Comparison of ENCODE assay signal across 21 cellular contexts in genomic region chr16:72887537-72887936, GRCh38.
"Had no signal": no experiment of that assay in that cellular context is flagged by ENCODE, and none has a peak within 500 bp of the region (broad histone marks: within the 10 kb centered on the region; RNA-seq: fewer than 3 reads in every experiment).

No MANE protein-coding gene starts in this region.

- H3K27ac ChIP-seq: dorsolateral prefrontal cortex, esophagus muscularis mucosa, gastrocnemius medialis, pancreas, suprapubic skin, upper lobe of left lung, vagina had no signal

- H3K9me3 ChIP-seq: esophagus muscularis mucosa, gastrocnemius medialis, pancreas, suprapubic skin, thyroid gland, upper lobe of left lung, vagina had no signal

- FAIRE-seq: pancreas had no signal

- H3K4me2 ChIP-seq: smooth muscle cell had no signal

- H3K4me3 Mint-ChIP-seq: naive thymus-derived CD4-positive, alpha-beta T cell; neural crest cell had no signal

- H3K4me3 ChIP-seq: dorsolateral prefrontal cortex, esophagus muscularis mucosa, gastrocnemius medialis, pancreas, smooth muscle cell, suprapubic skin, thyroid gland, upper lobe of left lung, vagina had no signal

- H3K4me1 ChIP-seq: suprapubic skin had no signal

- ATAC-seq: gastrocnemius medialis; left lobe of liver; naive thymus-derived CD4-positive, alpha-beta T cell; pancreas; right cardiac atrium; stimulated activated naive CD8-positive, alpha-beta T cell treated with anti-CD3 and anti-CD28 coated beads, Interleukin-15, Interleukin-2, amounts not matched to agents 100 U/mL and 50 U/mL, for 24 hours had no signal

- H3K27me3 ChIP-seq: dorsolateral prefrontal cortex, esophagus muscularis mucosa, gastrocnemius medialis, pancreas, suprapubic skin, thyroid gland, upper lobe of left lung, vagina had no signal

- H3K27me3 Mint-ChIP-seq: naive thymus-derived CD4-positive, alpha-beta T cell; progenitor cell of endocrine pancreas had no signal

- DNase-seq: cortex of kidney; dorsolateral prefrontal cortex; effector CD8-positive, alpha-beta T cell; gastrocnemius medialis; islet precursor cell; mammary epithelial cell; naive thymus-derived CD4-positive, alpha-beta T cell; occipital lobe; pancreas; right cardiac atrium; stimulated activated CD4-positive, alpha-beta T cell treated with anti-CD3 and anti-CD28 coated beads, Interleukin-2, amount 100 ng/mL, for 48 hours; stimulated activated naive CD8-positive, alpha-beta T cell treated with anti-CD3 and anti-CD28 coated beads, Interleukin-15, Interleukin-2, amounts not matched to agents 100 U/mL and 50 U/mL, for 24 hours; thyroid gland; upper lobe of left lung had no signal
